ENCODE assay signal across 1 cellular context in genomic region chr1:21916447-21917240, GRCh38.
A peak's percentile ranks its signal among the peaks of the same experiment; 100 is the strongest.
TF ChIP-seq lines count a peak whose summit lies in the region.

No MANE protein-coding gene starts in this region.

TF ChIP-seq in K562, 482 proteins besides CTCF, POLR2A, EP300 and RAD21 (continued from another document):
- peak; percentile 8; the same call in 1 of the 2 replicates for TF ChIP-seq USF1 (CRISPR knock-in tag; IDR thresholded peaks at IDR 0.05)
